ENCODE assay signal across 2 cellular contexts in genomic region chr2:9657731-9658130, GRCh38.
TF ChIP-seq lines count a peak whose summit lies in the region.

No MANE protein-coding gene starts in this region.

TF ChIP-seq in HepG2, 621 proteins besides CTCF, POLR2A, EP300 and RAD21:
- TF ChIP-seq ZMYM4 (CRISPR knock-in tag; IDR thresholded peaks at IDR 0.05) (no peak), ZNF790 (CRISPR knock-in tag; IDR thresholded peaks at IDR 0.05; ENCODE audit: borderline replicate concordance) (no peak), ZNF280B (CRISPR knock-in tag; IDR thresholded peaks at IDR 0.05; ENCODE audit: borderline replicate concordance) (no peak), ZNF709 (CRISPR knock-in tag; IDR thresholded peaks at IDR 0.05) (no peak), GTF3A (CRISPR knock-in tag; conservative IDR thresholded peaks at IDR 0.05) (no peak), STAG1 (CRISPR knock-in tag; IDR thresholded peaks at IDR 0.05) (no peak), ZMAT3 (CRISPR knock-in tag; conservative IDR thresholded peaks at IDR 0.05) (no peak), IKZF4 (CRISPR knock-in tag; IDR thresholded peaks at IDR 0.05; ENCODE audit: borderline replicate concordance, low read depth, not compliant biosample characterization) (no peak), TAF1 (CRISPR knock-in tag; IDR thresholded peaks at IDR 0.05) (no peak), NFRKB (IDR thresholded peaks at IDR 0.05) (no peak), ZNF713 (CRISPR knock-in tag; IDR thresholded peaks at IDR 0.05) (no peak), CBX1 (IDR thresholded peaks at IDR 0.05; ENCODE audit: low read depth) (no peak), ZNF782 (CRISPR knock-in tag; IDR thresholded peaks at IDR 0.05; ENCODE audit: borderline replicate concordance) (no peak)
- TF ChIP-seq, protein P1, sequence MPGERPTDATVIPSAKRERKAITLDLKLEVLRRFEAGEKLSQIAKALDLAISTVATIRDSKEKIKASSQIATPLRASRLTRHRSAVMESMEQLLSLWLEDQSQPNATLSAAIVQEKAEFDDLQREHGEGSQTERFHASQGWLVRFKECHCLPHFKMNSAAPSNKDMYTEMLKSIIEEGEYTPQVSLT (CRISPR knock-in tag; IDR thresholded peaks at IDR 0.05; ENCODE audit: borderline replicate concordance, low read depth): no peak
- TF ChIP-seq, protein P2, sequence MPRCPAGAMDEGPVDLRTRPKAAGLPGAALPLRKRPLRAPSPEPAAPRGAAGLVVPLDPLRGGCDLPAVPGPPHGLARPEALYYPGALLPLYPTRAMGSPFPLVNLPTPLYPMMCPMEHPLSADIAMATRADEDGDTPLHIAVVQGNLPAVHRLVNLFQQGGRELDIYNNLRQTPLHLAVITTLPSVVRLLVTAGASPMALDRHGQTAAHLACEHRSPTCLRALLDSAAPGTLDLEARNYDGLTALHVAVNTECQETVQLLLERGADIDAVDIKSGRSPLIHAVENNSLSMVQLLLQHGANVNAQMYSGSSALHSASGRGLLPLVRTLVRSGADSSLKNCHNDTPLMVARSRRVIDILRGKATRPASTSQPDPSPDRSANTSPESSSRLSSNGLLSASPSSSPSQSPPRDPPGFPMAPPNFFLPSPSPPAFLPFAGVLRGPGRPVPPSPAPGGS (CRISPR knock-in tag; IDR thresholded peaks at IDR 0.05): no peak
- TF ChIP-seq, protein P3, sequence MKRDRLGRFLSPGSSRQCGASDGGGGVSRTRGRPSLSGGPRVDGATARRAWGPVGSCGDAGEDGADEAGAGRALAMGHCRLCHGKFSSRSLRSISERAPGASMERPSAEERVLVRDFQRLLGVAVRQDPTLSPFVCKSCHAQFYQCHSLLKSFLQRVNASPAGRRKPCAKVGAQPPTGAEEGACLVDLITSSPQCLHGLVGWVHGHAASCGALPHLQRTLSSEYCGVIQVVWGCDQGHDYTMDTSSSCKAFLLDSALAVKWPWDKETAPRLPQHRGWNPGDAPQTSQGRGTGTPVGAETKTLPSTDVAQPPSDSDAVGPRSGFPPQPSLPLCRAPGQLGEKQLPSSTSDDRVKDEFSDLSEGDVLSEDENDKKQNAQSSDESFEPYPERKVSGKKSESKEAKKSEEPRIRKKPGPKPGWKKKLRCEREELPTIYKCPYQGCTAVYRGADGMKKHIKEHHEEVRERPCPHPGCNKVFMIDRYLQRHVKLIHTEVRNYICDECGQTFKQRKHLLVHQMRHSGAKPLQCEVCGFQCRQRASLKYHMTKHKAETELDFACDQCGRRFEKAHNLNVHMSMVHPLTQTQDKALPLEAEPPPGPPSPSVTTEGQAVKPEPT (CRISPR knock-in tag; IDR thresholded peaks at IDR 0.05; ENCODE audit: low read depth): no peak
TF ChIP-seq in HepG2: peak in this region for 0.

TF ChIP-seq in endothelial cell of umbilical vein, 7 proteins besides CTCF, POLR2A, EP300 and RAD21:
- no peak for TF ChIP-seq POLR2AphosphoS5 (IDR thresholded peaks at IDR 0.05; ENCODE audit: insufficient read depth, low read depth, low read length)
- TF ChIP-seq EZH2 (IDR thresholded peaks at IDR 0.05; ENCODE audit: borderline replicate concordance, low read depth, low read length, severe bottlenecking): no peak
- TF ChIP-seq, protein P4, sequence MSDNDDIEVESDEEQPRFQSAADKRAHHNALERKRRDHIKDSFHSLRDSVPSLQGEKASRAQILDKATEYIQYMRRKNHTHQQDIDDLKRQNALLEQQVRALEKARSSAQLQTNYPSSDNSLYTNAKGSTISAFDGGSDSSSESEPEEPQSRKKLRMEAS (IDR thresholded peaks at IDR 0.05; ENCODE audit: insufficient read depth, insufficient read length): no peak
- TF ChIP-seq GATA2 (IDR thresholded peaks at IDR 0.05; ENCODE audit: insufficient read depth, insufficient read length, low read depth, low read length): no peak
- no peak for TF ChIP-seq JUN (IDR thresholded peaks at IDR 0.05; ENCODE audit: borderline replicate concordance, insufficient read depth, insufficient read length, low read depth)
- no peak for TF ChIP-seq MYC (IDR thresholded peaks at IDR 0.05; ENCODE audit: low read depth, low read length)
- no peak for TF ChIP-seq FOS (IDR thresholded peaks at IDR 0.05; ENCODE audit: borderline replicate concordance, insufficient read depth, low read length)
